Comparison of ENCODE assay signal across 16 cellular contexts in genomic region chr6:29114964-29115363, GRCh38. TPM values are rescaled to one million over a fixed set of nuclear protein-coding genes. Genes with fewer than 3 reads are reported as not detected.
"Had no signal": no experiment of that assay in that cellular context is flagged by ENCODE, and none has a peak within 500 bp of the region (broad histone marks: within the 10 kb centered on the region; RNA-seq: fewer than 3 reads in every experiment).

No MANE protein-coding gene starts in this region.

RNA-seq across cellular contexts. Expression of gene OR2J3, which starts 7.1 kb away (rescaled TPM):
- total RNA-seq: stomach, subcutaneous adipose tissue, suprapubic skin, temporal lobe, thoracic aorta, thyroid gland, tibial nerve, transverse colon, upper lobe of left lung, upper lobe of right lung, ureter, urinary bladder, uterus, vagina had no signal
- polyA plus RNA-seq: stomach, urinary bladder had no signal

RNA-seq across cellular contexts. Expression of gene OR2J1, which starts 15.7 kb away (rescaled TPM):
- total RNA-seq: stomach, subcutaneous adipose tissue, suprapubic skin, thoracic aorta, thyroid gland, tibial nerve, transverse colon, upper lobe of right lung, ureter, urinary bladder, uterus, vagina had no signal
- polyA plus RNA-seq: stomach, urinary bladder had no signal

RNA-seq across cellular contexts. Expression of gene OR2B3, which starts 27.9 kb away (rescaled TPM):
- total RNA-seq: stomach, subcutaneous adipose tissue, suprapubic skin, temporal lobe, testis, thoracic aorta, thyroid gland, tibial nerve, transverse colon, upper lobe of left lung, upper lobe of right lung, ureter, urinary bladder, uterus, vagina had no signal
- polyA plus RNA-seq: stomach, thymus, urinary bladder had no signal

RNA-seq across cellular contexts. Expression of gene OR2J2, which starts 55.7 kb away (rescaled TPM):
- total RNA-seq: stomach, subcutaneous adipose tissue, suprapubic skin, temporal lobe, thoracic aorta, tibial nerve, transverse colon, upper lobe of left lung, upper lobe of right lung, ureter, urinary bladder, vagina had no signal
- polyA plus RNA-seq: stomach, thymus, urinary bladder had no signal
